ENCODE assay signal across 8 cellular contexts in the genomic region with DNA sequence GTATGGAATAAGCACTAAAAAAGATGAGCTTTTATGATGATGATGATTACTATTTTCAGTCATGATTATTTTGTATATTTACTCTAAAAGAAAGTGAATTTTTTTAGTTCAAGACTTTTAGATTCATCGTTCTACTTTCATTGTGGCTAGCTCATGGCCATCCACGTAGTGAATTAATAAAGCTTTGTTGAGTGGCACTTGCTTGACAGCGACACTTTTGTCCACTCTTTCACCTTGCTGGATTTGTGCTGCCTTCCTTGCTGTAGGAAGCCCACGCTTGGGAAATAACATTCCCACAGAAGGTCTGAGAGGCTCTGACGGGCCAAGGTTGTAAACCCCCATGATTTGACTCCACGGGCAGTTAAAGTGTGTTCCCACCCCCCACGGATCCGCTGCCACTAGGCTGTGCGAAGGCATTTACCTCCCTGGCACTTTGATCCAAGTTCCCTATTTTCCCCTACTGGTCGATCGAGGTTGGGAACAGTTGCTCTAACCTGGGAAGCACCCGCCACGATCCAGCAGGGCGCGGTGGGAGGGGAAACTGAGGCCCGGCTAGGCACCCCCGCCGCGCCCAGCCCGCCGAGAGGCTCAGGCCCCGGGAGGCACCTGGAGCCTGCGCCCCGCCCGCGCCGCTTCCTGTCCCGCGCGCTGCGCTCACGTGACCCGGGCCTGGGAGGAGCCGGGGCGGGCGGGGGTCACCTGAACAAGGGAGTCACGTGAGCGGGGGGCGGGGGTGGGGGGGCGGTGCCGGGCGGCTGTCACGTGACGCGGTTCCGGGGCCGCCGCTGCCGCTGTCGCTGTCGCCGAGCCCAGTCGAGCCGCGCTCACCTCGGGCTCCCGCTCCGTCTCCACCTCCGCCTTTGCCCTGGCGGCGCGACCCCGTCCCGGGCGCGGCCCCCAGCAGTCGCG. TPM values are rescaled to one million over a fixed set of nuclear protein-coding genes. Genes with fewer than 3 reads are reported as not detected.
DNase-seq lines count a peak whose midpoint lies in the region; TF ChIP-seq lines count a peak whose summit lies in the region.

A gene with protein sequence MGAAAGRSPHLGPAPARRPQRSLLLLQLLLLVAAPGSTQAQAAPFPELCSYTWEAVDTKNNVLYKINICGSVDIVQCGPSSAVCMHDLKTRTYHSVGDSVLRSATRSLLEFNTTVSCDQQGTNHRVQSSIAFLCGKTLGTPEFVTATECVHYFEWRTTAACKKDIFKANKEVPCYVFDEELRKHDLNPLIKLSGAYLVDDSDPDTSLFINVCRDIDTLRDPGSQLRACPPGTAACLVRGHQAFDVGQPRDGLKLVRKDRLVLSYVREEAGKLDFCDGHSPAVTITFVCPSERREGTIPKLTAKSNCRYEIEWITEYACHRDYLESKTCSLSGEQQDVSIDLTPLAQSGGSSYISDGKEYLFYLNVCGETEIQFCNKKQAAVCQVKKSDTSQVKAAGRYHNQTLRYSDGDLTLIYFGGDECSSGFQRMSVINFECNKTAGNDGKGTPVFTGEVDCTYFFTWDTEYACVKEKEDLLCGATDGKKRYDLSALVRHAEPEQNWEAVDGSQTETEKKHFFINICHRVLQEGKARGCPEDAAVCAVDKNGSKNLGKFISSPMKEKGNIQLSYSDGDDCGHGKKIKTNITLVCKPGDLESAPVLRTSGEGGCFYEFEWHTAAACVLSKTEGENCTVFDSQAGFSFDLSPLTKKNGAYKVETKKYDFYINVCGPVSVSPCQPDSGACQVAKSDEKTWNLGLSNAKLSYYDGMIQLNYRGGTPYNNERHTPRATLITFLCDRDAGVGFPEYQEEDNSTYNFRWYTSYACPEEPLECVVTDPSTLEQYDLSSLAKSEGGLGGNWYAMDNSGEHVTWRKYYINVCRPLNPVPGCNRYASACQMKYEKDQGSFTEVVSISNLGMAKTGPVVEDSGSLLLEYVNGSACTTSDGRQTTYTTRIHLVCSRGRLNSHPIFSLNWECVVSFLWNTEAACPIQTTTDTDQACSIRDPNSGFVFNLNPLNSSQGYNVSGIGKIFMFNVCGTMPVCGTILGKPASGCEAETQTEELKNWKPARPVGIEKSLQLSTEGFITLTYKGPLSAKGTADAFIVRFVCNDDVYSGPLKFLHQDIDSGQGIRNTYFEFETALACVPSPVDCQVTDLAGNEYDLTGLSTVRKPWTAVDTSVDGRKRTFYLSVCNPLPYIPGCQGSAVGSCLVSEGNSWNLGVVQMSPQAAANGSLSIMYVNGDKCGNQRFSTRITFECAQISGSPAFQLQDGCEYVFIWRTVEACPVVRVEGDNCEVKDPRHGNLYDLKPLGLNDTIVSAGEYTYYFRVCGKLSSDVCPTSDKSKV (N-terminal part only) (plus strand): TSS at position 788 of the 909 bp plus-strand sequence. CDS start 165 bp downstream, outside the sequence.

- TF ChIP-seq CTCF in LNCaP clone FGC (IDR thresholded peaks at IDR 0.05; ENCODE audit: control insufficient read depth, extremely low read depth, insufficient read depth) (no peak), foreskin fibroblast (IDR thresholded peaks at IDR 0.05; ENCODE audit: low read depth, low read length) (peak; percentile 13), neural progenitor cell (IDR thresholded peaks at IDR 0.05) (no peak)

- H3K27ac ChIP-seq in SJSA1 (peak within 1 kb of the TSS; percentile 88), neural progenitor cell (peak within 1 kb of the TSS; percentile 32), stomach smooth muscle (ENCODE audit: low read length) (peak within 1 kb of the TSS; percentile 69)

- H3K27me3 ChIP-seq in SJSA1 (replicated peaks) (no peaks in the 10 kb centered on the region), neural progenitor cell (peaks cover 43% of the 10 kb centered on the region), stomach smooth muscle (ENCODE audit: control insufficient read depth in 1 of 2, insufficient read depth in 2 of 2, low read length in 2 of 2) (peaks cover 0 to 2% of the 10 kb centered on the region in 2 donors)

- peak within 1 kb of the TSS; percentile 80 for H2AFZ ChIP-seq in neural progenitor cell (replicated peaks)

- no peaks in the 10 kb centered on the region for H3K9me3 Mint-ChIP-seq in neural progenitor cell

- H3K27ac Mint-ChIP-seq in neural progenitor cell: peak within 1 kb of the TSS; percentile 98

- H3K36me3 Mint-ChIP-seq in neural progenitor cell: no peaks in the 10 kb centered on the region

- H3K9ac ChIP-seq in ES-I3 (ENCODE audit: low read depth, low read length) (peak within 1 kb of the TSS; percentile 67), neural progenitor cell (peak within 1 kb of the TSS; percentile 88), stomach smooth muscle (ENCODE audit: low read length in 2 of 2) (peak within 1 kb of the TSS; percentile 93 to 94)

- H3K79me2 ChIP-seq in neural progenitor cell (ENCODE audit: low read depth): peaks cover 44% of the 10 kb centered on the region

- H3K4me1 ChIP-seq in ES-I3 (ENCODE audit: insufficient read depth, low read length) (no peaks in the 10 kb centered on the region; the same call in 1 of the 2 replicates), SJSA1 (replicated peaks) (peaks cover 16% of the 10 kb centered on the region), neural progenitor cell (peaks cover 18% of the 10 kb centered on the region), stomach smooth muscle (ENCODE audit: control insufficient read depth, insufficient read depth, low read length) (peaks cover 16% of the 10 kb centered on the region)

- H3K4me3 ChIP-seq in LNCaP clone FGC (ENCODE audit: low read depth, low read length) (peak within 1 kb of the TSS; percentile 79), SJSA1 (peak within 1 kb of the TSS; percentile 96), foreskin fibroblast (ENCODE audit: low read depth in 1 of 2, low read length in 2 of 2) (peak within 1 kb of the TSS; percentile 69 to 73), neural progenitor cell (peak within 1 kb of the TSS; percentile 94), stomach smooth muscle (ENCODE audit: low read length in 2 of 2) (peak within 1 kb of the TSS; percentile 85 to 88)

- peaks cover 16% of the 10 kb centered on the region for H4K20me1 ChIP-seq in neural progenitor cell (ENCODE audit: low read depth)

- peaks cover 32% of the 10 kb centered on the region for H3K4me1 Mint-ChIP-seq in neural progenitor cell

- H3K4me2 ChIP-seq in neural progenitor cell: peak within 1 kb of the TSS; percentile 87

- H3K36me3 ChIP-seq in ES-I3 (ENCODE audit: insufficient read depth, low read length) (no peaks in the 10 kb centered on the region), SJSA1 (peaks cover 5% of the 10 kb centered on the region), neural progenitor cell (no peaks in the 10 kb centered on the region), stomach smooth muscle (ENCODE audit: control insufficient read depth in 2 of 2, insufficient read depth in 2 of 2, low read length in 2 of 2) (no peaks in the 10 kb centered on the region)

- H3K9me3 ChIP-seq in ES-I3 (ENCODE audit: control insufficient read depth, insufficient read depth, low read length) (no peaks in the 10 kb centered on the region), SJSA1 (replicated peaks) (no peaks in the 10 kb centered on the region), neural progenitor cell (ENCODE audit: low read depth) (no peaks in the 10 kb centered on the region), stomach smooth muscle (ENCODE audit: control insufficient read depth in 2 of 2, low read length in 2 of 2) (no peaks in the 10 kb centered on the region)

- peaks cover 5% of the 10 kb centered on the region for H3K27me3 Mint-ChIP-seq in neural progenitor cell (ENCODE audit: insufficient read depth, low read depth)

- H3F3A ChIP-seq in neural progenitor cell (ENCODE audit: low read depth): no peaks in the 10 kb centered on the region

- H3K4me3 Mint-ChIP-seq in neural progenitor cell: peak within 1 kb of the TSS; percentile 95

- peak; percentile 50 for DNase-seq in GOT3 (lab: John Stamatoyannopoulos, UW)
- DNase-seq in LNCaP clone FGC (ENCODE audit: low read depth): peak; percentile 52
- DNase-seq in SJSA1 (ENCODE audit: low read depth in 1 of 2, low spot score in 2 of 2): peak; percentile 71 to 90
- DNase-seq in activated gamma-delta T cell treated with anti-CD3 and anti-CD28 coated beads, Interleukin-2, amount 50 U/mL, for 16 hours (ENCODE audit: low read depth): peak; percentile 92
- DNase-seq in foreskin fibroblast: peak; percentile 86 to 96
- DNase-seq in neural progenitor cell (ENCODE audit: low spot score): peak; percentile 96

RNA-seq across cellular contexts. Expression of the gene that starts here (rescaled TPM):
- total RNA-seq in SJSA1 (2014; rRNA removed; shearing (Covaris generic)): 29.4 and 54.7 TPM in 2 replicates
- 35.1 and 46.1 TPM in 2 replicates for total RNA-seq in neural progenitor cell (ENCODE audit: low replicate concordance)

Comparison
In these comparisons a context has a peak if more than half of its experiments do, and no peak if none do; other contexts are left out.
1. Peak in every context shown above with its lines: DNase-seq, H3K4me3 ChIP-seq and H3K27ac ChIP-seq.
2. H3K27ac ChIP-seq: peak in every context shown above with its lines; median percentile 88 in SJSA1; 69 in stomach smooth muscle; 32 in neural progenitor cell.